Comparison of ENCODE assay signal across 1 cellular context in genomic region chr12:67593041-67593870, GRCh38.
TF ChIP-seq lines count a peak whose summit lies in the region.

No MANE protein-coding gene starts in this region.

TF ChIP-seq in GM23338, 12 proteins besides CTCF, POLR2A, EP300 and RAD21 (continued from another document):
- no peak for TF ChIP-seq ZNF462 (CRISPR knock-in tag; IDR thresholded peaks at IDR 0.05)
- TF ChIP-seq STAT1 (IDR thresholded peaks at IDR 0.05; ENCODE audit: unreplicated experiment): no peak
- TF ChIP-seq REST (IDR thresholded peaks at IDR 0.05; ENCODE audit: unreplicated experiment): no peak
- TF ChIP-seq ETS1 (IDR thresholded peaks at IDR 0.05): no peak
TF ChIP-seq in GM23338: peak in this region for 0.
